9 cellular contexts compared by ENCODE assay signal in genomic region chr19:54451331-54451871, GRCh38. TPM values are rescaled to one million over a fixed set of nuclear protein-coding genes. Genes with fewer than 3 reads are reported as not detected.
A peak's percentile ranks its signal among the peaks of the same experiment; 100 is the strongest.
DNase-seq lines count a peak whose midpoint lies in the region; ATAC-seq and TF ChIP-seq lines count a peak whose summit lies in the region.
"Had no signal": no experiment of that assay in that cellular context is flagged by ENCODE, and none has a peak within 500 bp of the region (broad histone marks: within the 10 kb centered on the region; RNA-seq: fewer than 3 reads in every experiment).

No MANE protein-coding gene starts in this region.

- no peak for TF ChIP-seq RAD21 in neural cell (conservative IDR thresholded peaks at IDR 0.05)

- peaks cover 25% of the 10 kb centered on the region for H3K36me3 ChIP-seq in mammary epithelial cell (ENCODE audit: insufficient read depth, low read length)
- H3K36me3 ChIP-seq in neural cell (ENCODE audit: insufficient read depth, low read length): peaks cover 10% of the 10 kb centered on the region
- peaks cover 54% of the 10 kb centered on the region for H3K36me3 ChIP-seq in Karpas-422 (ENCODE audit: insufficient read depth, low read length)

- H3K9me2 ChIP-seq in neural cell (ENCODE audit: insufficient read depth, low read length) (no peaks in the 10 kb centered on the region), Karpas-422 (replicated peaks; ENCODE audit: insufficient read depth, low read length) (no peaks in the 10 kb centered on the region)

- H3K27me3 ChIP-seq in mammary epithelial cell (ENCODE audit: insufficient read depth, low read length) (no peaks in the 10 kb centered on the region), neural cell (ENCODE audit: insufficient read depth, low read depth, low read length) (no peaks in the 10 kb centered on the region), Karpas-422 (ENCODE audit: low read length) (no peaks in the 10 kb centered on the region)
- H3K27me3 ChIP-seq: esophagus muscularis mucosa had no signal

- no peak for ATAC-seq in GM21360 (IDR thresholded peaks at IDR 0.05; ENCODE audit: unreplicated experiment)

- H3K79me2 ChIP-seq in mammary epithelial cell (ENCODE audit: insufficient read depth, low read length) (peaks cover 97% of the 10 kb centered on the region), neural cell (replicated peaks; ENCODE audit: insufficient read depth, low read length) (peaks cover 47% of the 10 kb centered on the region), Karpas-422 (ENCODE audit: low read length) (peaks cover 71% of the 10 kb centered on the region)

- DNase-seq in Caki2 (ENCODE audit: low read depth) (peak; percentile 87), NCI-H2196 treated with DMSO at 0.1 percent for 48 hours (lab: John Stamatoyannopoulos, UW; ENCODE audit: unreplicated experiment) (peak; percentile 26), mammary epithelial cell (no peak), Karpas-422 (no peak), NCI-H146 (lab: John Stamatoyannopoulos, UW) (no peak), AG20443 (ENCODE audit: low spot score) (no peak)

- no TSS peak for BruUV-seq in mammary epithelial cell (replicated peaks; lab: Mats Ljungman, UMichigan)

- H3K4me2 ChIP-seq in mammary epithelial cell (ENCODE audit: insufficient read depth, low read depth, low read length) (peak overlapping the region; percentile 86), neural cell (ENCODE audit: low read length) (no peak overlapping the region), Karpas-422 (ENCODE audit: low read depth, low read length, poor library complexity, severe bottlenecking) (no peak overlapping the region)

- TF ChIP-seq EP300 in neural cell (conservative IDR thresholded peaks at IDR 0.05; ENCODE audit: poor library complexity, severe bottlenecking): no peak

- no peaks in the 10 kb centered on the region for H3F3A ChIP-seq in neural cell (ENCODE audit: insufficient read depth, low read length, poor library complexity, severe bottlenecking)

- H3K9me3 ChIP-seq in mammary epithelial cell (replicated peaks; ENCODE audit: insufficient read depth, low read length) (no peaks in the 10 kb centered on the region), neural cell (ENCODE audit: low read length) (no peaks in the 10 kb centered on the region), Karpas-422 (ENCODE audit: low read length) (no peaks in the 10 kb centered on the region)
- H3K9me3 ChIP-seq: esophagus muscularis mucosa had no signal

- H3K4me3 ChIP-seq in mammary epithelial cell (replicated peaks in 1 of 3; ENCODE audit: insufficient read depth in 1 of 3, low read depth in 2 of 3, low read length in 3 of 3) (peak overlapping the region in 1 of 3 experiments; percentile 94), neural cell (ENCODE audit: low read length) (peak overlapping the region; percentile 81), Karpas-422 (ENCODE audit: low read length) (no peak overlapping the region)

- H3K27ac ChIP-seq in mammary epithelial cell (ENCODE audit: insufficient read depth, low read depth, low read length): peak overlapping the region; percentile 18
- H3K27ac ChIP-seq in neural cell (ENCODE audit: low read length): no peak overlapping the region
- no peak overlapping the region for H3K27ac ChIP-seq in Karpas-422 (ENCODE audit: low read length)

- H3K4me1 ChIP-seq in mammary epithelial cell (ENCODE audit: insufficient read depth, low read length) (peaks cover 16% of the 10 kb centered on the region), Karpas-422 (ENCODE audit: low read length) (peaks cover 21% of the 10 kb centered on the region)

- H3K9ac ChIP-seq in mammary epithelial cell (ENCODE audit: insufficient read depth, low read length): no peak overlapping the region
- H3K9ac ChIP-seq in neural cell (ENCODE audit: low read length): peak overlapping the region; percentile 16
- no peak overlapping the region for H3K9ac ChIP-seq in Karpas-422 (ENCODE audit: low read length)

- in situ Hi-C loops in Caki2 (cut with HindIII; ENCODE audit: low pct_unique_long_range_greater_than_20kb, low sequenced_read_pairs) (no loop called here), mammary epithelial cell (cut with MboI; ENCODE audit: low sequenced_read_pairs in 2 of 2) (loop anchor here in 1 of 2 donors (25.0 kb wide), 2 partner anchors 611 to 1211 kb away; partner anchors contain the start of genes RDH13 and U2AF2)

- TF ChIP-seq CTCF in mammary epithelial cell (conservative IDR thresholded peaks at IDR 0.05 in 1 of 2, IDR thresholded peaks at IDR 0.05 in 1 of 2; ENCODE audit: extremely low read depth in 1 of 2, insufficient read depth in 1 of 2, low read depth in 1 of 2, low read length in 2 of 2): no peak
- TF ChIP-seq CTCF in neural cell (IDR thresholded peaks at IDR 0.05; ENCODE audit: poor library complexity, severe bottlenecking): no peak

- H2AFZ ChIP-seq in mammary epithelial cell (ENCODE audit: low read depth, low read length) (no peak overlapping the region), neural cell (ENCODE audit: low read depth, low read length) (no peak overlapping the region), Karpas-422 (ENCODE audit: low read length) (no peak overlapping the region)

- CTCF ChIA-PET in mammary epithelial cell (lab: Charles Lee; ENCODE audit: low non-redundant PET): no interaction called here

- 53% methylated on average over 9 of the region's 9 CpGs for WGBS in mammary epithelial cell (ENCODE audit: low coverage, missing lambda C conversion rate)

- peaks cover 4% of the 10 kb centered on the region for H4K20me1 ChIP-seq in mammary epithelial cell (ENCODE audit: insufficient read depth, low read length)
- peaks cover 12% of the 10 kb centered on the region for H4K20me1 ChIP-seq in neural cell (ENCODE audit: insufficient read depth)
- H4K20me1 ChIP-seq in Karpas-422 (ENCODE audit: insufficient read depth, low read depth, low read length): peaks cover 59% of the 10 kb centered on the region

- intact Hi-C loops in mammary epithelial cell (cut with micrococcal nuclease): no loop called here

- dilution Hi-C loops in mammary epithelial cell (cut with HindIII; ENCODE audit: low sequenced_read_pairs): loop anchor here (25.0 kb wide), 1 partner anchor 1161 kb away; the partner anchor contains the start of genes ZNF524, ZNF784 and ZNF865

TF ChIP-seq in neural cell, 6 proteins besides CTCF, POLR2A, EP300 and RAD21 (continues in another document):
- no peak for TF ChIP-seq SMC3 (conservative IDR thresholded peaks at IDR 0.05; ENCODE audit: poor library complexity)
- TF ChIP-seq TAF1 (IDR thresholded peaks at IDR 0.05; ENCODE audit: low read depth): no peak
- no peak for TF ChIP-seq POLR2AphosphoS5 (IDR thresholded peaks at IDR 0.05)

RNA-seq across cellular contexts. Expression of gene LENG8, which starts 2.4 kb away (rescaled TPM):
- 3.6 and 12.0 TPM in 2 replicates for total RNA-seq in Caki2 (2014; rRNA removed; shearing (Covaris generic); ENCODE audit: low replicate concordance)
- 100 to 1,000 TPM in 1 of 2 donors, 10 to 100 TPM in 1; 68.3 to 212 TPM for total RNA-seq in mammary epithelial cell
- polyA plus RNA-seq in mammary epithelial cell (43.2 TPM), neural cell (24.2 and 50.8 TPM in 2 replicates)
- polyA minus RNA-seq in mammary epithelial cell (119 TPM), neural cell (54.8 and 72.5 TPM in 2 replicates)
- total RNA-seq in Karpas-422 (2014; rRNA removed; shearing (Covaris generic); ENCODE audit: low replicate concordance): 88.3 and 99.4 TPM in 2 replicates

RNA-seq across cellular contexts. Expression of gene LENG9, which starts 12.2 kb away (rescaled TPM):
- total RNA-seq in Caki2 (2014; rRNA removed; shearing (Covaris generic); ENCODE audit: low replicate concordance): 6.0 and 8.6 TPM in 2 replicates
- total RNA-seq in mammary epithelial cell: 1 to 10 TPM; 6.3 to 7.3 TPM
- polyA plus RNA-seq in mammary epithelial cell (1.9 TPM), neural cell (0.58 and 0.82 TPM in 2 replicates)
- polyA minus RNA-seq in mammary epithelial cell (1.3 TPM), neural cell (1.5 and 2.2 TPM in 2 replicates)
- total RNA-seq in Karpas-422 (2014; rRNA removed; shearing (Covaris generic); ENCODE audit: low replicate concordance): 5.0 and 14.1 TPM in 2 replicates

RNA-seq across cellular contexts. Expression of gene CDC42EP5, which starts 21.7 kb away (rescaled TPM):
- total RNA-seq in Caki2 (2014; rRNA removed; shearing (Covaris generic); ENCODE audit: low replicate concordance): 0.93 TPM in 1 of 2 replicates, not detected in the other
- total RNA-seq in mammary epithelial cell: 10 to 100 TPM in 1 of 2 donors, 1 to 10 TPM in 1; 5.5 to 30.0 TPM
- polyA plus RNA-seq in mammary epithelial cell: 8.8 TPM
- polyA minus RNA-seq in mammary epithelial cell: not detected
- polyA plus RNA-seq in neural cell: not detected in 2 replicates
- polyA minus RNA-seq in neural cell: not detected in 2 replicates
- not detected in 2 replicates for total RNA-seq in Karpas-422 (2014; rRNA removed; shearing (Covaris generic); ENCODE audit: low replicate concordance)

RNA-seq across cellular contexts. Expression of gene TTYH1, which starts 36.1 kb away (rescaled TPM):
- total RNA-seq in Caki2 (2014; rRNA removed; shearing (Covaris generic); ENCODE audit: low replicate concordance): not detected in 2 replicates
- under 1 TPM in 1 of 2 donors, not detected in 1; under 0.01 TPM for total RNA-seq in mammary epithelial cell
- polyA plus RNA-seq in mammary epithelial cell (not detected), neural cell (33.4 and 36.1 TPM in 2 replicates)
- polyA minus RNA-seq in mammary epithelial cell (not detected), neural cell (23.4 and 35.3 TPM in 2 replicates)
- total RNA-seq in Karpas-422 (2014; rRNA removed; shearing (Covaris generic); ENCODE audit: low replicate concordance): not detected in 2 replicates

RNA-seq across cellular contexts. Expression of gene LAIR2, which starts 51.2 kb away (rescaled TPM):
- not detected in 2 replicates for total RNA-seq in Caki2 (2014; rRNA removed; shearing (Covaris generic); ENCODE audit: low replicate concordance)
- not detected for total RNA-seq in mammary epithelial cell
- polyA plus RNA-seq in mammary epithelial cell (not detected), neural cell (not detected in 2 replicates)
- polyA minus RNA-seq in mammary epithelial cell (not detected), neural cell (not detected in 2 replicates)
- not detected in 2 replicates for total RNA-seq in Karpas-422 (2014; rRNA removed; shearing (Covaris generic); ENCODE audit: low replicate concordance)
- total RNA-seq: esophagus muscularis mucosa had no signal

Comparison
In these comparisons a context has a peak if more than half of its experiments do, and no peak if none do; other contexts are left out.
1. DNase-seq: peak in Caki2 (single experiment) and NCI-H2196 treated with DMSO at 0.1 percent for 48 hours (single experiment); none in mammary epithelial cell (single experiment), Karpas-422 (single experiment), NCI-H146 (single experiment) and AG20443 (single experiment).